In genomic region chr10:49231421-49231820, GRCh38 we compare ENCODE assay signal across 32 cellular contexts. TPM values are rescaled to one million over a fixed set of nuclear protein-coding genes. Genes with fewer than 3 reads are reported as not detected.
"Had no signal": no experiment of that assay in that cellular context is flagged by ENCODE, and none has a peak within 500 bp of the region (broad histone marks: within the 10 kb centered on the region; RNA-seq: fewer than 3 reads in every experiment).

No MANE protein-coding gene starts in this region.

- ATAC-seq: naive thymus-derived CD8-positive, alpha-beta T cell; natural killer cell treated with Interleukin-12 subunit alpha and Interleukin-12 subunit beta and Interleukin-15 and Interleukin-18, amount 100 ng/mL, for 72 hours; pancreas; psoas muscle; right cardiac atrium; sciatic nerve; stimulated activated memory B cell treated with anti-CD40 and anti-IgM and Interleukin-4, amounts not matched to agents 10 μg/mL and 1 μg/mL and 100 μg/mL, for 72 hours; stimulated activated naive CD8-positive, alpha-beta T cell treated with anti-CD3 and anti-CD28 coated beads, Interleukin-15, amount 100 ng/mL, for 72 hours; stimulated activated naive CD8-positive, alpha-beta T cell treated with anti-CD3 and anti-CD28 coated beads, Interleukin-15, Interleukin-2, amounts not matched to agents 100 U/mL and 50 U/mL, for 24 hours; upper lobe of right lung had no signal

- H3K4me3 ChIP-seq: pancreas, psoas muscle, skin epidermis, smooth muscle cell, spleen, suprapubic skin, testis, tibial artery, transverse colon, upper lobe of right lung, uterus had no signal

- H3K27me3 ChIP-seq: neutrophil, pancreas, suprapubic skin, testis, tibial artery, transverse colon, upper lobe of right lung had no signal

- H3K27ac ChIP-seq: neutrophil, pancreas, psoas muscle, skin epidermis, spleen, suprapubic skin, testis, tibial artery, transverse colon, upper lobe of right lung, uterus had no signal

- H3K9me3 ChIP-seq: neutrophil, pancreas, psoas muscle, spleen, suprapubic skin, testis, tibial artery, transverse colon, upper lobe of right lung, uterus had no signal

- DNase-seq: naive thymus-derived CD8-positive, alpha-beta T cell; nephron progenitor cell; nucleus accumbens; pancreas; posterior cingulate gyrus; psoas muscle; right cardiac atrium; spleen; stimulated activated CD4-positive, alpha-beta T cell treated with anti-CD3 and anti-CD28 coated beads, Interleukin-12 subunit alpha, Interleukin-12 subunit beta, amount 100 ng/mL, for 4 hours; stimulated activated CD4-positive, alpha-beta T cell treated with anti-CD3 and anti-CD28 coated beads, Interleukin-1b, Interleukin-23, amount 100 ng/mL, for 48 hours; stimulated activated CD4-positive, alpha-beta T cell treated with anti-CD3 and anti-CD28 coated beads, Interleukin-4, amount 100 ng/mL, for 1 hour; stimulated activated CD4-positive, alpha-beta T cell treated with anti-CD3 and anti-CD28 coated beads, Interleukin-4, amount 100 ng/mL, for 4 hours; stimulated activated CD8-positive, alpha-beta memory T cell treated with anti-CD3 and anti-CD28 coated beads, Interleukin-4, amount 100 ng/mL, for 48 hours; stimulated activated naive CD4-positive, alpha-beta T cell; stimulated activated naive CD8-positive, alpha-beta T cell treated with anti-CD3 and anti-CD28 coated beads, Interleukin-15, amount 100 ng/mL, for 72 hours; stimulated activated naive CD8-positive, alpha-beta T cell treated with anti-CD3 and anti-CD28 coated beads, Interleukin-15, Interleukin-2, amounts not matched to agents 100 U/mL and 50 U/mL, for 24 hours; substantia nigra; testis; tibial artery; transverse colon; upper lobe of right lung; uterus had no signal

- H3K4me1 ChIP-seq: pancreas, psoas muscle, spleen, suprapubic skin, testis, tibial artery, transverse colon, upper lobe of right lung, uterus had no signal

- H3K4me2 ChIP-seq: smooth muscle cell had no signal

- H3K36me3 ChIP-seq: neutrophil, pancreas, spleen, suprapubic skin, tibial artery, transverse colon, upper lobe of right lung, uterus had no signal

RNA-seq across cellular contexts. Expression of gene TMEM273, which starts 43.2 kb away (rescaled TPM):
- total RNA-seq: osteocyte, progenitor cell of endocrine pancreas, renal cortical epithelial cell had no signal
- polyA plus RNA-seq: smooth muscle cell had no signal
